In genomic region chr6:46217671-46218131, GRCh38 we compare ENCODE assay signal across 9 cellular contexts. TPM values are rescaled to one million over a fixed set of nuclear protein-coding genes. Genes with fewer than 3 reads are reported as not detected.
DNase-seq lines count a peak whose midpoint lies in the region; ATAC-seq and TF ChIP-seq lines count a peak whose summit lies in the region.
"Had no signal": no experiment of that assay in that cellular context is flagged by ENCODE, and none has a peak within 500 bp of the region (broad histone marks: within the 10 kb centered on the region; RNA-seq: fewer than 3 reads in every experiment).

No MANE protein-coding gene starts in this region.

- H3K27ac Mint-ChIP-seq in CD4-positive, alpha-beta T cell: no peak overlapping the region

- no peaks in the 10 kb centered on the region for H3K4me1 Mint-ChIP-seq in CD4-positive, alpha-beta T cell (ENCODE audit: low read depth)

- no peaks in the 10 kb centered on the region for H3K36me3 Mint-ChIP-seq in CD4-positive, alpha-beta T cell (ENCODE audit: low read depth)

- no peaks in the 10 kb centered on the region for H3K9me3 Mint-ChIP-seq in CD4-positive, alpha-beta T cell

- H2AFZ ChIP-seq in SK-N-SH (ENCODE audit: low read depth): no peak overlapping the region
- H2AFZ ChIP-seq: parathyroid adenoma had no signal

- POLR2A ChIA-PET in CD4-positive, alpha-beta T cell (lab: Charles Lee): no interaction called here
- POLR2A ChIA-PET in SK-N-SH (lab: Yijun Ruan, JAX): no interaction called here

- no peak overlapping the region for H3K4me2 ChIP-seq in SK-N-SH

- intact Hi-C loops in sciatic nerve (cut with DNase I): no loop called here
- intact Hi-C loops in CD4-positive, alpha-beta T cell (cut with DNase I, micrococcal nuclease): no loop called here

- no peak for TF ChIP-seq RAD21 in SK-N-SH (IDR thresholded peaks at IDR 0.05; ENCODE audit: low read length)

- H3K27ac ChIP-seq in CD4-positive, alpha-beta T cell (ENCODE audit: low read depth, low read length): no peak overlapping the region
- no peak overlapping the region for H3K27ac ChIP-seq in SK-N-SH (ENCODE audit: low read depth in 2 of 2, low read length in 1 of 2)
- H3K27ac ChIP-seq: parathyroid adenoma had no signal

- H3K27me3 Mint-ChIP-seq in CD4-positive, alpha-beta T cell: no peaks in the 10 kb centered on the region

- no peaks in the 10 kb centered on the region for H3K36me3 ChIP-seq in SK-N-SH (replicated peaks in 1 of 2; ENCODE audit: control insufficient read depth in 1 of 2, insufficient read depth in 2 of 2, low read length in 1 of 2)

- H3K27me3 ChIP-seq in CD4-positive, alpha-beta T cell (ENCODE audit: control insufficient read depth, insufficient read depth, low read length): no peaks in the 10 kb centered on the region
- H3K27me3 ChIP-seq in SK-N-SH (ENCODE audit: insufficient read depth): peaks cover 11% of the 10 kb centered on the region; the same call in 1 of the 2 replicates

- no peak overlapping the region for H3K4me3 ChIP-seq in SK-N-SH (ENCODE audit: low read depth in 2 of 2, low read length in 1 of 2)

- no peaks in the 10 kb centered on the region for H3K79me2 ChIP-seq in SK-N-SH (ENCODE audit: insufficient read depth)
- H3K79me2 ChIP-seq: parathyroid adenoma had no signal

- no peaks in the 10 kb centered on the region for H3K9me3 ChIP-seq in CD4-positive, alpha-beta T cell (ENCODE audit: control insufficient read depth, low read length)
- H3K9me3 ChIP-seq in SK-N-SH: no peaks in the 10 kb centered on the region

- no peak overlapping the region for H3K9ac ChIP-seq in SK-N-SH
- H3K9ac ChIP-seq: parathyroid adenoma had no signal

- DNase-seq in SIG-M5 treated with dmso at 0.1 percent for 504 hours (lab: John Stamatoyannopoulos, UW; ENCODE audit: unreplicated experiment) (peak; percentile 13), SIG-M5 (lab: John Stamatoyannopoulos, UW) (no peak), amniotic epithelial cell (ENCODE audit: low read depth) (peak; percentile 40), sciatic nerve (ENCODE audit: low spot score) (no peak), NCI-H510A (lab: John Stamatoyannopoulos, UW) (no peak), SK-N-SH (no peak)
- DNase-seq in CD4-positive, alpha-beta T cell: no peak

- TF ChIP-seq CTCF in CD4-positive, alpha-beta T cell (IDR thresholded peaks at IDR 0.05): no peak
- no peak for TF ChIP-seq CTCF in SK-N-SH (IDR thresholded peaks at IDR 0.05)

- TF ChIP-seq EP300 in SK-N-SH (IDR thresholded peaks at IDR 0.05; ENCODE audit: borderline replicate concordance in 1 of 2, low read depth in 1 of 2, low read length in 1 of 2): no peak

- H3F3A ChIP-seq in SK-N-SH (replicated peaks; ENCODE audit: insufficient read depth): no peaks in the 10 kb centered on the region

- no peaks in the 10 kb centered on the region for H3K9me2 ChIP-seq in SK-N-SH

- 4% methylated on average over 5 of the region's 5 CpGs for WGBS in SK-N-SH (ENCODE audit: low lambda C conversion rate)

- no peaks in the 10 kb centered on the region for H3K4me1 ChIP-seq in SK-N-SH (ENCODE audit: control insufficient read depth in 1 of 2, insufficient read depth in 2 of 2, low read depth in 1 of 2, low read length in 1 of 2)
- H3K4me1 ChIP-seq: parathyroid adenoma had no signal

- CTCF ChIA-PET in CD4-positive, alpha-beta T cell (lab: Charles Lee): no interaction called here
- CTCF ChIA-PET in SK-N-SH (lab: Yijun Ruan, JAX): interaction anchor here (1.1 kb wide), 1 partner anchor 193 kb away, joined by 5 read pairs; no protein-coding TSS in a partner anchor

- H4K20me1 ChIP-seq in SK-N-SH (ENCODE audit: insufficient read depth): no peaks in the 10 kb centered on the region

- peak; percentile 58 for ATAC-seq in HG02938 (IDR thresholded peaks at IDR 0.05; ENCODE audit: unreplicated experiment)
- ATAC-seq in sciatic nerve: peak; percentile 81
- ATAC-seq in CD4-positive, alpha-beta T cell (ENCODE audit: poor library complexity): no peak

- no peak overlapping the region for H3K4me3 Mint-ChIP-seq in CD4-positive, alpha-beta T cell

TF ChIP-seq in SK-N-SH, 30 proteins besides CTCF, POLR2A, EP300 and RAD21:
- TF ChIP-seq NFIC (IDR thresholded peaks at IDR 0.05; ENCODE audit: borderline replicate concordance) (no peak), SMC3 (IDR thresholded peaks at IDR 0.05; ENCODE audit: low read depth, low read length) (no peak), SIN3A (IDR thresholded peaks at IDR 0.05; ENCODE audit: borderline replicate concordance, low read depth, low read length) (no peak), TEAD4 (IDR thresholded peaks at IDR 0.05; ENCODE audit: borderline replicate concordance, insufficient read depth) (no peak), YY1 (IDR thresholded peaks at IDR 0.05; ENCODE audit: low read depth) (no peak), RFX5 (IDR thresholded peaks at IDR 0.05; ENCODE audit: low read length) (no peak), RXRA (IDR thresholded peaks at IDR 0.05; ENCODE audit: borderline replicate concordance, low read depth) (no peak), CHD2 (IDR thresholded peaks at IDR 0.05; ENCODE audit: low read length, partially characterized antibody) (no peak), ELF1 (IDR thresholded peaks at IDR 0.05) (no peak), NRF1 (IDR thresholded peaks at IDR 0.05; ENCODE audit: low read depth, low read length) (no peak), USF2 (IDR thresholded peaks at IDR 0.05; ENCODE audit: borderline replicate concordance, low read depth, low read length) (no peak), EZH2phosphoT487 (IDR thresholded peaks at IDR 0.05; ENCODE audit: borderline replicate concordance, low read depth) (no peak)
- TF ChIP-seq, protein P1, sequence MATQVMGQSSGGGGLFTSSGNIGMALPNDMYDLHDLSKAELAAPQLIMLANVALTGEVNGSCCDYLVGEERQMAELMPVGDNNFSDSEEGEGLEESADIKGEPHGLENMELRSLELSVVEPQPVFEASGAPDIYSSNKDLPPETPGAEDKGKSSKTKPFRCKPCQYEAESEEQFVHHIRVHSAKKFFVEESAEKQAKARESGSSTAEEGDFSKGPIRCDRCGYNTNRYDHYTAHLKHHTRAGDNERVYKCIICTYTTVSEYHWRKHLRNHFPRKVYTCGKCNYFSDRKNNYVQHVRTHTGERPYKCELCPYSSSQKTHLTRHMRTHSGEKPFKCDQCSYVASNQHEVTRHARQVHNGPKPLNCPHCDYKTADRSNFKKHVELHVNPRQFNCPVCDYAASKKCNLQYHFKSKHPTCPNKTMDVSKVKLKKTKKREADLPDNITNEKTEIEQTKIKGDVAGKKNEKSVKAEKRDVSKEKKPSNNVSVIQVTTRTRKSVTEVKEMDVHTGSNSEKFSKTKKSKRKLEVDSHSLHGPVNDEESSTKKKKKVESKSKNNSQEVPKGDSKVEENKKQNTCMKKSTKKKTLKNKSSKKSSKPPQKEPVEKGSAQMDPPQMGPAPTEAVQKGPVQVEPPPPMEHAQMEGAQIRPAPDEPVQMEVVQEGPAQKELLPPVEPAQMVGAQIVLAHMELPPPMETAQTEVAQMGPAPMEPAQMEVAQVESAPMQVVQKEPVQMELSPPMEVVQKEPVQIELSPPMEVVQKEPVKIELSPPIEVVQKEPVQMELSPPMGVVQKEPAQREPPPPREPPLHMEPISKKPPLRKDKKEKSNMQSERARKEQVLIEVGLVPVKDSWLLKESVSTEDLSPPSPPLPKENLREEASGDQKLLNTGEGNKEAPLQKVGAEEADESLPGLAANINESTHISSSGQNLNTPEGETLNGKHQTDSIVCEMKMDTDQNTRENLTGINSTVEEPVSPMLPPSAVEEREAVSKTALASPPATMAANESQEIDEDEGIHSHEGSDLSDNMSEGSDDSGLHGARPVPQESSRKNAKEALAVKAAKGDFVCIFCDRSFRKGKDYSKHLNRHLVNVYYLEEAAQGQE (IDR thresholded peaks at IDR 0.05; ENCODE audit: low read depth, low read length): no peak
- TF ChIP-seq, protein P2, sequence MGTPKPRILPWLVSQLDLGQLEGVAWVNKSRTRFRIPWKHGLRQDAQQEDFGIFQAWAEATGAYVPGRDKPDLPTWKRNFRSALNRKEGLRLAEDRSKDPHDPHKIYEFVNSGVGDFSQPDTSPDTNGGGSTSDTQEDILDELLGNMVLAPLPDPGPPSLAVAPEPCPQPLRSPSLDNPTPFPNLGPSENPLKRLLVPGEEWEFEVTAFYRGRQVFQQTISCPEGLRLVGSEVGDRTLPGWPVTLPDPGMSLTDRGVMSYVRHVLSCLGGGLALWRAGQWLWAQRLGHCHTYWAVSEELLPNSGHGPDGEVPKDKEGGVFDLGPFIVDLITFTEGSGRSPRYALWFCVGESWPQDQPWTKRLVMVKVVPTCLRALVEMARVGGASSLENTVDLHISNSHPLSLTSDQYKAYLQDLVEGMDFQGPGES (IDR thresholded peaks at IDR 0.05; ENCODE audit: low read depth, low read length): no peak

RNA-seq across cellular contexts. Expression of gene ENPP5, which starts 46.9 kb away (rescaled TPM):
- total RNA-seq in sciatic nerve: 1.9 TPM
- total RNA-seq in CD4-positive, alpha-beta T cell: under 1 TPM; 0.11 to 0.19 TPM
- not detected in 2 replicates for polyA plus RNA-seq in SK-N-SH (2012; rRNA removed)
- polyA plus RNA-seq in SK-N-SH (2012; cell fraction: cytosol; rRNA removed): not detected in 2 replicates
- not detected in 2 replicates for polyA plus RNA-seq in SK-N-SH (2012; cell fraction: nucleus; rRNA removed)

Comparison
In these comparisons a context has a peak if more than half of its experiments do, and no peak if none do; other contexts are left out.
1. DNase-seq: peak in SIG-M5 treated with dmso at 0.1 percent for 504 hours (single experiment) and amniotic epithelial cell (single experiment); none in SIG-M5 (single experiment), sciatic nerve (single experiment), CD4-positive, alpha-beta T cell (0 of 10), NCI-H510A (single experiment) and SK-N-SH (single experiment).